ENCODE assay signal across 15 cellular contexts in the genomic region with DNA sequence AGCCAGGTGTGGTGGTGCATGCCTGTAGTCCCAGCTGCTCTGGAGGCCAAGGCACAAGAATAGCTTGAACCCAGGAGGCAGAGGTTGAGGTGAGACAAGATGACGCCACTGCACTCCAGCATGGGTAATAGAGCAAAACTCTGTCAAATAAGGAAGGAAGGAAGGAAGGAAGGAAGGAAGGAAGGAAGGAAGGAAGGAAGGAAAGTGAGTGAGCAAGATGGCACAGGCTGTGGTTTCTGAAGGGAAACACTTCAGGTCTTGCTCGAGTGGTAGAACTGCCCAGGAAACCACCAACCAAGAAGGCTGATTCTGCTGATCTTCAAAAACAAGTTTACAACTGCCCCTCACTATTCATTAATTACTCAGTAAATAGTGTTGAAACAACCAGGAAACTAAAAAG. TPM values are rescaled to one million over a fixed set of nuclear protein-coding genes. Genes with fewer than 3 reads are reported as not detected.
DNase-seq lines count a peak whose midpoint lies in the region; ATAC-seq and TF ChIP-seq lines count a peak whose summit lies in the region.
"Had no signal": no experiment of that assay in that cellular context is flagged by ENCODE, and none has a peak within 500 bp of the region (broad histone marks: within the 10 kb centered on the region; RNA-seq: fewer than 3 reads in every experiment).

No MANE protein-coding gene starts in this region.

- intact Hi-C loops in activated CD8-positive, alpha-beta T cell treated with anti-CD3 and anti-CD28 coated beads for 36 hours (cut with micrococcal nuclease), result no loop called here
- intact Hi-C loops in aorta (cut with DNase I), result no loop called here

- no peaks in the 10 kb centered on the region for H3K4me1 ChIP-seq in aorta (ENCODE audit: control insufficient read depth in 1 of 2, insufficient read depth in 2 of 2, low read length in 2 of 2)
- H3K4me1 ChIP-seq: prostate gland, uterus had no signal

- peak overlapping the region in 1 of 2 donors; percentile 22 for H3K4me3 Mint-ChIP-seq in activated T-cell treated with anti-CD3 and anti-CD28 coated beads, Interleukin-2, amount 50 U/mL, for 72 hours
- H3K4me3 Mint-ChIP-seq in IgD-negative memory B cell, result peak overlapping the region in 1 of 4 donors; percentile 27
- H3K4me3 Mint-ChIP-seq in activated CD8-positive, alpha-beta T cell treated with anti-CD3 and anti-CD28 coated beads for 36 hours, result no peak overlapping the region
- H3K4me3 Mint-ChIP-seq: GM23338 had no signal

- TF ChIP-seq CTCF in activated CD8-positive, alpha-beta T cell treated with anti-CD3 and anti-CD28 coated beads for 36 hours (IDR thresholded peaks at IDR 0.05), result no peak
- TF ChIP-seq CTCF in GM13976 (IDR thresholded peaks at IDR 0.05; ENCODE audit: borderline replicate concordance, control extremely low read depth, extremely low read depth, insufficient read depth, missing control alignments), result no peak

- no peaks in the 10 kb centered on the region for H3K9me3 Mint-ChIP-seq in activated T-cell treated with anti-CD3 and anti-CD28 coated beads, Interleukin-2, amount 50 U/mL, for 72 hours
- peaks cover 0 to 5% (median 2%) of the 10 kb centered on the region in 3 donors for H3K9me3 Mint-ChIP-seq in IgD-negative memory B cell
- no peaks in the 10 kb centered on the region for H3K9me3 Mint-ChIP-seq in activated CD8-positive, alpha-beta T cell treated with anti-CD3 and anti-CD28 coated beads for 36 hours
- H3K9me3 Mint-ChIP-seq: GM23338 had no signal

- H3K36me3 Mint-ChIP-seq in activated T-cell treated with anti-CD3 and anti-CD28 coated beads, Interleukin-2, amount 50 U/mL, for 72 hours (ENCODE audit: insufficient read depth in 2 of 2), result peaks cover 16 to 50% of the 10 kb centered on the region in 2 donors
- no peaks in the 10 kb centered on the region for H3K36me3 Mint-ChIP-seq in IgD-negative memory B cell
- H3K36me3 Mint-ChIP-seq in activated CD8-positive, alpha-beta T cell treated with anti-CD3 and anti-CD28 coated beads for 36 hours (ENCODE audit: low read depth), result peaks cover 67% of the 10 kb centered on the region

- no peak for DNase-seq in activated T-cell treated with anti-CD3 and anti-CD28 coated beads, Interleukin-2, amount 50 U/mL, for 72 hours
- DNase-seq in activated T-cell treated with anti-CD3 and anti-CD28 coated beads, Interleukin-2, amount 50 U/mL, for 1 hour, result no peak
- DNase-seq in activated CD8-positive, alpha-beta T cell treated with anti-CD3 and anti-CD28 coated beads for 36 hours, result no peak
- DNase-seq in renal cortical epithelial cell (ENCODE audit: low read depth) (peak; percentile 37), GM13976 (ENCODE audit: low spot score) (no peak), aorta (no peak)
- DNase-seq: dorsolateral prefrontal cortex, mesendoderm, NCI-H187 treated with DMSO at 0.1 percent for 48 hours, NCI-H526 treated with DMSO at 0.1 percent for 48 hours, uterus had no signal

- no peak overlapping the region for H3K27ac ChIP-seq in aorta (ENCODE audit: low read depth in 1 of 2, low read length in 2 of 2)
- H3K27ac ChIP-seq: dorsolateral prefrontal cortex, prostate gland, uterus had no signal

- peaks cover 47% of the 10 kb centered on the region for H3K4me1 Mint-ChIP-seq in activated T-cell treated with anti-CD3 and anti-CD28 coated beads, Interleukin-2, amount 50 U/mL, for 72 hours (ENCODE audit: low read depth)
- H3K4me1 Mint-ChIP-seq in IgD-negative memory B cell, result peaks cover 8 to 14% (median 9%) of the 10 kb centered on the region in 3 donors
- H3K4me1 Mint-ChIP-seq in activated CD8-positive, alpha-beta T cell treated with anti-CD3 and anti-CD28 coated beads for 36 hours (ENCODE audit: low read depth), result peaks cover 32% of the 10 kb centered on the region
- H3K4me1 Mint-ChIP-seq: GM23338 had no signal

- no peak for ATAC-seq in activated T-cell treated with anti-CD3 and anti-CD28 coated beads, Interleukin-2, amount 50 U/mL, for 72 hours (replicated peaks in 1 of 2)
- ATAC-seq in activated CD8-positive, alpha-beta T cell treated with anti-CD3 and anti-CD28 coated beads for 36 hours, result peak; percentile 24
- ATAC-seq in HG03025 (IDR thresholded peaks at IDR 0.05; ENCODE audit: low FRiP score, unreplicated experiment), result no peak
- no peak for ATAC-seq in aorta (ENCODE audit: low FRiP score)
- ATAC-seq: GM23338 had no signal

- H3K27ac Mint-ChIP-seq in activated T-cell treated with anti-CD3 and anti-CD28 coated beads, Interleukin-2, amount 50 U/mL, for 72 hours, result peak overlapping the region; percentile 86
- H3K27ac Mint-ChIP-seq in IgD-negative memory B cell, result peak overlapping the region in 2 of 3 donors; percentile 6 to 77
- H3K27ac Mint-ChIP-seq in activated CD8-positive, alpha-beta T cell treated with anti-CD3 and anti-CD28 coated beads for 36 hours, result peak overlapping the region; percentile 34
- H3K27ac Mint-ChIP-seq: GM23338 had no signal

- H3K27me3 ChIP-seq in aorta (ENCODE audit: control insufficient read depth in 1 of 2, insufficient read depth in 2 of 2, low read length in 1 of 2), result no peaks in the 10 kb centered on the region
- H3K27me3 ChIP-seq: dorsolateral prefrontal cortex, uterus had no signal

- H3K36me3 ChIP-seq in aorta (ENCODE audit: control insufficient read depth in 1 of 2, insufficient read depth in 2 of 2, low read length in 1 of 2), result no peaks in the 10 kb centered on the region
- H3K36me3 ChIP-seq: prostate gland, uterus had no signal

- no peaks in the 10 kb centered on the region for H3K27me3 Mint-ChIP-seq in activated T-cell treated with anti-CD3 and anti-CD28 coated beads, Interleukin-2, amount 50 U/mL, for 72 hours (ENCODE audit: low read depth)
- no peaks in the 10 kb centered on the region for H3K27me3 Mint-ChIP-seq in IgD-negative memory B cell
- no peaks in the 10 kb centered on the region for H3K27me3 Mint-ChIP-seq in activated CD8-positive, alpha-beta T cell treated with anti-CD3 and anti-CD28 coated beads for 36 hours

- POLR2A ChIA-PET in activated CD8-positive, alpha-beta T cell treated with anti-CD3 and anti-CD28 coated beads for 36 hours (lab: Charles Lee), result no interaction called here

- 89 to 91% methylated on average over 2 of the region's 2 CpGs for WGBS in aorta, 2 donors

- CTCF ChIA-PET in activated CD8-positive, alpha-beta T cell treated with anti-CD3 and anti-CD28 coated beads for 36 hours (lab: Charles Lee), result interaction anchor here (1.7 kb wide), 1 partner anchor 102 kb away, joined by 3 read pairs; no protein-coding TSS in a partner anchor

- in situ Hi-C loops in GM13976 (cut with MboI; ENCODE audit: low sequenced_read_pairs, unreplicated experiment), result no loop called here

- H3K9me3 ChIP-seq in aorta (ENCODE audit: control insufficient read depth, low read length), result no peaks in the 10 kb centered on the region
- H3K9me3 ChIP-seq: prostate gland, uterus had no signal

- no peak overlapping the region for H3K4me3 ChIP-seq in aorta (ENCODE audit: low read length in 2 of 2)
- H3K4me3 ChIP-seq: dorsolateral prefrontal cortex, GM23338, prostate gland, uterus had no signal

RNA-seq across cellular contexts. Expression of gene EZH2, which starts 45.2 kb away (rescaled TPM):
- total RNA-seq in activated T-cell treated with anti-CD3 and anti-CD28 coated beads, Interleukin-2, amount 50 U/mL, for 72 hours, result 100 to 1,000 TPM in 1 of 2 donors, 10 to 100 TPM in 1; 95.9 to 117 TPM
- 2.6 TPM for polyA plus RNA-seq in IgD-negative memory B cell
- total RNA-seq in activated CD8-positive, alpha-beta T cell treated with anti-CD3 and anti-CD28 coated beads for 36 hours, result 100 to 1,000 TPM; 112 to 114 TPM
- 7.9 and 10.1 TPM in 2 replicates for total RNA-seq in renal cortical epithelial cell
- 1 to 10 TPM; 1.3 to 4.1 TPM for total RNA-seq in aorta
- polyA plus RNA-seq in aorta, result 1 to 10 TPM in 1 of 2 donors, under 1 TPM in 1; 0.75 to 1.3 TPM

Comparison
In these comparisons a context has a peak if more than half of its experiments do, and no peak if none do; other contexts are left out.
1. H3K27ac Mint-ChIP-seq: peak in every context shown above with its lines; median percentile 86 in activated T-cell treated with anti-CD3 and anti-CD28 coated beads, Interleukin-2, amount 50 U/mL, for 72 hours; 42 in IgD-negative memory B cell; 34 in activated CD8-positive, alpha-beta T cell treated with anti-CD3 and anti-CD28 coated beads for 36 hours.